ENCODE assay signal across 2 cellular contexts in the genomic region with DNA sequence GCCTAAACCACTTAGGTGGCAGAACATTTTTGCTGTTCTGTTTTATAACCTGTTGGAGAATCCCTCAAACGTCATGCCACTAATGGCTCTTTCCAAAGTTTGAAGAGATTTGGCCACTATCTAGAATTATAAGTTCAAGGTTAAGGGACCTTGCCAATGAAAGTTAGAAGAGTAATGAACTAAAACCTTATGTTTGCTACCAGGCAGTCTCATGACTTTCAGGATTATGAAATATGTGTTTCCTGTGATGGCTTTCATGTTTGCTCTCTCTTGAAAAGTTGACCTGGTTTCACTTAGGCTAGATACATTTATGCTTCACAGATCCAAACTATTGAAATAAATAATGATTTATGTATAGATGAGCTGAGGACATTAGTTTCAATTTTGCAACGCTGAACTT.
A peak's percentile ranks its signal among the peaks of the same experiment; 100 is the strongest.
TF ChIP-seq lines count a peak whose summit lies in the region.

No MANE protein-coding gene starts in this region.

TF ChIP-seq in GM23338, 12 proteins besides CTCF, POLR2A, EP300 and RAD21 (continued from another document):
- TF ChIP-seq, protein P1, sequence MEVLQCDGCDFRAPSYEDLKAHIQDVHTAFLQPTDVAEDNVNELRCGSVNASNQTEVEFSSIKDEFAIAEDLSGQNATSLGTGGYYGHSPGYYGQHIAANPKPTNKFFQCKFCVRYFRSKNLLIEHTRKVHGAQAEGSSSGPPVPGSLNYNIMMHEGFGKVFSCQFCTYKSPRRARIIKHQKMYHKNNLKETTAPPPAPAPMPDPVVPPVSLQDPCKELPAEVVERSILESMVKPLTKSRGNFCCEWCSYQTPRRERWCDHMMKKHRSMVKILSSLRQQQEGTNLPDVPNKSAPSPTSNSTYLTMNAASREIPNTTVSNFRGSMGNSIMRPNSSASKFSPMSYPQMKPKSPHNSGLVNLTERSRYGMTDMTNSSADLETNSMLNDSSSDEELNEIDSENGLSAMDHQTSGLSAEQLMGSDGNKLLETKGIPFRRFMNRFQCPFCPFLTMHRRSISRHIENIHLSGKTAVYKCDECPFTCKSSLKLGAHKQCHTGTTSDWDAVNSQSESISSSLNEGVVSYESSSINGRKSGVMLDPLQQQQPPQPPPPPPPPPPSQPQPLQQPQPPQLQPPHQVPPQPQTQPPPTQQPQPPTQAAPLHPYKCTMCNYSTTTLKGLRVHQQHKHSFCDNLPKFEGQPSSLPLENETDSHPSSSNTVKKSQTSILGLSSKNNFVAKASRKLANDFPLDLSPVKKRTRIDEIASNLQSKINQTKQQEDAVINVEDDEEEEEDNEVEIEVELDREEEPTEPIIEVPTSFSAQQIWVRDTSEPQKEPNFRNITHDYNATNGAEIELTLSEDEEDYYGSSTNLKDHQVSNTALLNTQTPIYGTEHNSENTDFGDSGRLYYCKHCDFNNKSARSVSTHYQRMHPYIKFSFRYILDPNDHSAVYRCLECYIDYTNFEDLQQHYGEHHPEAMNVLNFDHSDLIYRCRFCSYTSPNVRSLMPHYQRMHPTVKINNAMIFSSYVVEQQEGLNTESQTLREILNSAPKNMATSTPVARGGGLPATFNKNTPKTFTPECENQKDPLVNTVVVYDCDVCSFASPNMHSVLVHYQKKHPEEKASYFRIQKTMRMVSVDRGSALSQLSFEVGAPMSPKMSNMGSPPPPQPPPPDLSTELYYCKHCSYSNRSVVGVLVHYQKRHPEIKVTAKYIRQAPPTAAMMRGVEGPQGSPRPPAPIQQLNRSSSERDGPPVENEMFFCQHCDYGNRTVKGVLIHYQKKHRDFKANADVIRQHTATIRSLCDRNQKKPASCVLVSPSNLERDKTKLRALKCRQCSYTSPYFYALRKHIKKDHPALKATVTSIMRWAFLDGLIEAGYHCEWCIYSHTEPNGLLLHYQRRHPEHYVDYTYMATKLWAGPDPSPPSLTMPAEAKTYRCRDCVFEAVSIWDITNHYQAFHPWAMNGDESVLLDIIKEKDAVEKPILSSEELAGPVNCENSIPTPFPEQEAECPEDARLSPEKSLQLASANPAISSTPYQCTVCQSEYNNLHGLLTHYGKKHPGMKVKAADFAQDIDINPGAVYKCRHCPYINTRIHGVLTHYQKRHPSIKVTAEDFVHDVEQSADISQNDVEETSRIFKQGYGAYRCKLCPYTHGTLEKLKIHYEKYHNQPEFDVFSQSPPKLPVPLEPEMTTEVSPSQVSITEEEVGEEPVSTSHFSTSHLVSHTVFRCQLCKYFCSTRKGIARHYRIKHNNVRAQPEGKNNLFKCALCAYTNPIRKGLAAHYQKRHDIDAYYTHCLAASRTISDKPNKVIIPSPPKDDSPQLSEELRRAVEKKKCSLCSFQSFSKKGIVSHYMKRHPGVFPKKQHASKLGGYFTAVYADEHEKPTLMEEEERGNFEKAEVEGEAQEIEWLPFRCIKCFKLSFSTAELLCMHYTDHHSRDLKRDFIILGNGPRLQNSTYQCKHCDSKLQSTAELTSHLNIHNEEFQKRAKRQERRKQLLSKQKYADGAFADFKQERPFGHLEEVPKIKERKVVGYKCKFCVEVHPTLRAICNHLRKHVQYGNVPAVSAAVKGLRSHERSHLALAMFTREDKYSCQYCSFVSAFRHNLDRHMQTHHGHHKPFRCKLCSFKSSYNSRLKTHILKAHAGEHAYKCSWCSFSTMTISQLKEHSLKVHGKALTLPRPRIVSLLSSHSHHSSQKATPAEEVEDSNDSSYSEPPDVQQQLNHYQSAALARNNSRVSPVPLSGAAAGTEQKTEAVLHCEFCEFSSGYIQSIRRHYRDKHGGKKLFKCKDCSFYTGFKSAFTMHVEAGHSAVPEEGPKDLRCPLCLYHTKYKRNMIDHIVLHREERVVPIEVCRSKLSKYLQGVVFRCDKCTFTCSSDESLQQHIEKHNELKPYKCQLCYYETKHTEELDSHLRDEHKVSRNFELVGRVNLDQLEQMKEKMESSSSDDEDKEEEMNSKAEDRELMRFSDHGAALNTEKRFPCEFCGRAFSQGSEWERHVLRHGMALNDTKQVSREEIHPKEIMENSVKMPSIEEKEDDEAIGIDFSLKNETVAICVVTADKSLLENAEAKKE (CRISPR knock-in tag; IDR thresholded peaks at IDR 0.05): no peak
- no peak for TF ChIP-seq REST (IDR thresholded peaks at IDR 0.05; ENCODE audit: unreplicated experiment)
- TF ChIP-seq EZH2phosphoT487 (IDR thresholded peaks at IDR 0.05; ENCODE audit: unreplicated experiment): no peak
- no peak for TF ChIP-seq STAT1 (IDR thresholded peaks at IDR 0.05; ENCODE audit: unreplicated experiment)
- no peak for TF ChIP-seq ZNF331 (CRISPR knock-in tag; IDR thresholded peaks at IDR 0.05; ENCODE audit: low read depth)
- no peak for TF ChIP-seq ZNF114 (CRISPR knock-in tag; IDR thresholded peaks at IDR 0.05)
- TF ChIP-seq, protein P2, sequence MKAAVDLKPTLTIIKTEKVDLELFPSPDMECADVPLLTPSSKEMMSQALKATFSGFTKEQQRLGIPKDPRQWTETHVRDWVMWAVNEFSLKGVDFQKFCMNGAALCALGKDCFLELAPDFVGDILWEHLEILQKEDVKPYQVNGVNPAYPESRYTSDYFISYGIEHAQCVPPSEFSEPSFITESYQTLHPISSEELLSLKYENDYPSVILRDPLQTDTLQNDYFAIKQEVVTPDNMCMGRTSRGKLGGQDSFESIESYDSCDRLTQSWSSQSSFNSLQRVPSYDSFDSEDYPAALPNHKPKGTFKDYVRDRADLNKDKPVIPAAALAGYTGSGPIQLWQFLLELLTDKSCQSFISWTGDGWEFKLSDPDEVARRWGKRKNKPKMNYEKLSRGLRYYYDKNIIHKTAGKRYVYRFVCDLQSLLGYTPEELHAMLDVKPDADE (IDR thresholded peaks at IDR 0.05): no peak
- TF ChIP-seq POLR2AphosphoS5 (IDR thresholded peaks at IDR 0.05; ENCODE audit: low read depth): no peak
- no peak for TF ChIP-seq NANOG (IDR thresholded peaks at IDR 0.05; ENCODE audit: borderline replicate concordance)

TF ChIP-seq in liver, 16 proteins besides CTCF, POLR2A, EP300 and RAD21 (continued from another document):
- TF ChIP-seq SP1 (IDR thresholded peaks at IDR 0.05) (peak; percentile 48), ATF3 (IDR thresholded peaks at IDR 0.05) (no peak)
